In the genomic region with DNA sequence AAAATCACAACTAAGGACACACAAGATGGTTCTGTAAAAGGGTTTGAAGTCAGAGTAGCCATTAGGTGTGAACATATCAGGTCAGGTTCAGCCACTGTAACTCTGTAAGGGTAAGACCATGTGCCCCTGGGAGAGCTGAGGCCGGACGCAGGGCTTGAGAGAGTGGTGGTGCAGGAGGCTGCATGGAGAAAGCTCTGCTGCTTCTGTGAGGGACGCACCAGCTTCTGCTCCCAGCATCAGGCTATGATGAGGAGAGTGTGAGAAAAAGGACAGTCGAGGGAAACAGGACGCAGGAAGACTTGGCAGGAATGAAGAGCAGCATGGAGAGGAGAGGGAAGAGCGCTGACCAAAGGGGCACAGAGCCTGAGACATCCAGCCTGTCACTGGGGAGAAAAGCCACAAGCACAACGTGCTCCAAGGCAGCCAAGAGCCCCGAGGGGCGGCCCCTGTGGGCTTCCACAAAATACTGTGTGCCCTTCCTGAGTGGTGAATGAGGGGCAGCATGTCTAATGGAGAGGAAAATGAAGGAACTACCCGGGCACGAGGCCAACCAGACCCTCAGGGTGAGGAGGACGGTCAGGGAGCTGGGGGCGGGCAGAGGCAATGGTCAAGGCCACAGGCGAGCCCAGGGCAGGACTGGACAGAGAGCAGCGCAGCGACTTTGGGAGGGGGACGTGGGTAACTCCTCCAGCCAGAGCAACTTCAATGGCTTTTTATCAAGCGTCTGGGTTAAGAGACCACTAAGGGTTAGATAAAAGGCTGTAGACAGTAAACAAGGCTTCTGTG, we compare ENCODE assay signal across 23 cellular contexts.
A peak's percentile ranks its signal among the peaks of the same experiment; 100 is the strongest.
DNase-seq lines count a peak whose midpoint lies in the region; ATAC-seq, FAIRE-seq and TF ChIP-seq lines count a peak whose summit lies in the region.
"Had no signal": no experiment of that assay in that cellular context is flagged by ENCODE, and none has a peak within 500 bp of the region (broad histone marks: within the 10 kb centered on the region; RNA-seq: fewer than 3 reads in every experiment).

No MANE protein-coding gene starts in this region.

- H3K4me3 ChIP-seq in GM23338 (no peak overlapping the region), astrocyte (ENCODE audit: insufficient read depth, low read depth, low read length) (no peak overlapping the region), right lobe of liver (no peak overlapping the region), smooth muscle cell (no peak overlapping the region)
- H3K4me3 ChIP-seq: K562, MG63, PC-9, SK-N-MC had no signal

- H3F3A ChIP-seq in GM23338 (replicated peaks; ENCODE audit: low read depth): no peaks in the 10 kb centered on the region
- peaks cover 83% of the 10 kb centered on the region for H3F3A ChIP-seq in smooth muscle cell (ENCODE audit: low read depth)

- H3K4me1 ChIP-seq in GM23338 (ENCODE audit: insufficient read depth): no peaks in the 10 kb centered on the region
- H3K4me1 ChIP-seq in astrocyte (ENCODE audit: insufficient read depth, low read length): no peaks in the 10 kb centered on the region
- H3K4me1 ChIP-seq in right lobe of liver: no peaks in the 10 kb centered on the region
- H3K4me1 ChIP-seq in smooth muscle cell (ENCODE audit: low read depth): peaks cover 7% of the 10 kb centered on the region
- H3K4me1 ChIP-seq: BE2C had no signal

- H3K4me3 Mint-ChIP-seq in GM23338: no peak overlapping the region
- peak overlapping the region; percentile 64 for H3K4me3 Mint-ChIP-seq in astrocyte (ENCODE audit: unreplicated experiment)
- H3K4me3 Mint-ChIP-seq: CD4-positive, alpha-beta T cell had no signal

- H3K36me3 Mint-ChIP-seq in GM23338 (ENCODE audit: low read depth): peaks cover 6% of the 10 kb centered on the region; the same call in 2 of the 3 replicates
- H3K36me3 Mint-ChIP-seq in astrocyte (ENCODE audit: low read depth, unreplicated experiment): peaks cover 44% of the 10 kb centered on the region

- no peak for DNase-seq in GM23338 (ENCODE audit: low spot score)
- DNase-seq in astrocyte (ENCODE audit: low read depth): no peak
- DNase-seq in right lobe of liver: peak in 1 of 3 donors; percentile 42
- DNase-seq in smooth muscle cell (lab: John Stamatoyannopoulos, UW; ENCODE audit: unreplicated experiment): no peak
- no peak for DNase-seq in frontal cortex (ENCODE audit: low spot score in 2 of 2)
- DNase-seq in inferior parietal cortex (ENCODE audit: extremely low spot score): no peak
- DNase-seq in DMS79 (lab: John Stamatoyannopoulos, UW): no peak
- DNase-seq: BE2C; CD4-positive, alpha-beta T cell; GOT3; MG63; NCI-H1417 treated with DMSO at 0.1 percent for 48 hours; NCI-H187 treated with DMSO at 0.1 percent for 48 hours; NCI-H226; NCI-H510A treated with DMSO at 0.1 percent for 48 hours; NCI-H748 treated with DMSO at 0.1 percent for 48 hours; SHP77 treated with DMSO at 0.1 percent for 48 hours had no signal

- ATAC-seq in GM23338 (no peak), right lobe of liver (peak in 3 of 4 donors; percentile 18 to 38 (median 35))
- ATAC-seq: HCT116, K562 had no signal

- no peaks in the 10 kb centered on the region for H3K9me3 ChIP-seq in astrocyte (ENCODE audit: insufficient read depth, low read depth, low read length)
- H3K9me3 ChIP-seq in right lobe of liver: no peaks in the 10 kb centered on the region
- no peaks in the 10 kb centered on the region for H3K9me3 ChIP-seq in smooth muscle cell (replicated peaks; ENCODE audit: low read depth)
- H3K9me3 ChIP-seq: BE2C, MG63 had no signal

- H3K79me2 ChIP-seq in GM23338 (replicated peaks; ENCODE audit: insufficient read depth) (no peaks in the 10 kb centered on the region), astrocyte (ENCODE audit: insufficient read depth, low read length) (no peaks in the 10 kb centered on the region), smooth muscle cell (ENCODE audit: low read depth) (peaks cover 9% of the 10 kb centered on the region)

- H3K27me3 Mint-ChIP-seq in GM23338 (ENCODE audit: insufficient read depth, low read depth, poor library complexity) (peaks cover under 1% of the 10 kb centered on the region), astrocyte (ENCODE audit: low read depth, unreplicated experiment) (no peaks in the 10 kb centered on the region)

- no peak overlapping the region for H3K4me2 ChIP-seq in GM23338
- H3K4me2 ChIP-seq in astrocyte (ENCODE audit: low read length): no peak overlapping the region
- H3K4me2 ChIP-seq in smooth muscle cell: peak overlapping the region; percentile 59
- H3K4me2 ChIP-seq: PC-9 had no signal

- TF ChIP-seq CTCF in GM23338 (conservative IDR thresholded peaks at IDR 0.05; ENCODE audit: low read depth in 2 of 2): no peak
- no peak for TF ChIP-seq CTCF in astrocyte (IDR thresholded peaks at IDR 0.05; ENCODE audit: insufficient read depth, low read depth, low read length)
- no peak for TF ChIP-seq CTCF in right lobe of liver (IDR thresholded peaks at IDR 0.05)
- TF ChIP-seq CTCF in smooth muscle cell (IDR thresholded peaks at IDR 0.05; ENCODE audit: borderline replicate concordance, insufficient read depth, poor library complexity, severe bottlenecking): no peak

- H3K9me3 Mint-ChIP-seq in GM23338 (no peaks in the 10 kb centered on the region), astrocyte (ENCODE audit: unreplicated experiment) (no peaks in the 10 kb centered on the region)
- H3K9me3 Mint-ChIP-seq: CD4-positive, alpha-beta T cell had no signal

- H3K27ac Mint-ChIP-seq in GM23338: no peak overlapping the region; the same call in 1 of the 2 replicates
- H3K27ac Mint-ChIP-seq in astrocyte (ENCODE audit: unreplicated experiment): peak overlapping the region; percentile 63
- H3K27ac Mint-ChIP-seq: CD4-positive, alpha-beta T cell had no signal

- 0 out of 2 replicates have a peak overlapping the region, but pooled peaks have one; percentile 27 for H3K27ac ChIP-seq in GM23338 (ENCODE audit: low read depth)
- no peak overlapping the region for H3K27ac ChIP-seq in astrocyte (ENCODE audit: low read depth, low read length)
- no peak overlapping the region for H3K27ac ChIP-seq in right lobe of liver
- peak overlapping the region; percentile 90 for H3K27ac ChIP-seq in smooth muscle cell (ENCODE audit: low read depth)
- H3K27ac ChIP-seq: PC-9, RWPE1, SK-N-MC had no signal

- no peak overlapping the region for H2AFZ ChIP-seq in GM23338
- no peak overlapping the region for H2AFZ ChIP-seq in astrocyte (ENCODE audit: low read depth, low read length)
- no peak overlapping the region for H2AFZ ChIP-seq in smooth muscle cell (ENCODE audit: low read depth)
- H2AFZ ChIP-seq: PC-9 had no signal

- H3K4me1 Mint-ChIP-seq in GM23338 (no peaks in the 10 kb centered on the region), astrocyte (ENCODE audit: low read depth, unreplicated experiment) (peaks cover 18% of the 10 kb centered on the region)

- intact Hi-C loops in right lobe of liver (cut with DNase I): no loop called here

- no peaks in the 10 kb centered on the region for H3K9me2 ChIP-seq in GM23338 (ENCODE audit: insufficient read depth)

- no peaks in the 10 kb centered on the region for H4K20me1 ChIP-seq in GM23338 (replicated peaks; ENCODE audit: insufficient read depth)
- peaks cover 67% of the 10 kb centered on the region for H4K20me1 ChIP-seq in astrocyte (ENCODE audit: insufficient read depth, low read length)
- H4K20me1 ChIP-seq in smooth muscle cell (ENCODE audit: low read depth): peaks cover 30% of the 10 kb centered on the region

- no peak for FAIRE-seq in astrocyte (lab: Jason Lieb, UNC)
- FAIRE-seq in frontal cortex (lab: Jason Lieb, UNC): no peak
- FAIRE-seq: GM12891, K562 had no signal

- peaks cover 5% of the 10 kb centered on the region; the same call in 1 of the 2 replicates for H3K36me3 ChIP-seq in GM23338 (ENCODE audit: insufficient read depth)
- H3K36me3 ChIP-seq in astrocyte (ENCODE audit: insufficient read depth, low read length): peaks cover 67% of the 10 kb centered on the region
- H3K36me3 ChIP-seq in right lobe of liver: no peaks in the 10 kb centered on the region
- peaks cover 11% of the 10 kb centered on the region for H3K36me3 ChIP-seq in smooth muscle cell (ENCODE audit: low read depth)
- H3K36me3 ChIP-seq: BE2C, MG63 had no signal

- no peak overlapping the region for H3K9ac ChIP-seq in astrocyte (ENCODE audit: low read length)
- no peak overlapping the region for H3K9ac ChIP-seq in smooth muscle cell (ENCODE audit: low read depth)

- 42% methylated on average over 16 of the region's 18 CpGs for WGBS in right lobe of liver (ENCODE audit: insufficient coverage, low coverage, low lambda C conversion rate, missing lambda C conversion rate)
- 39% methylated on average over 18 of the region's 18 CpGs for WGBS in smooth muscle cell (ENCODE audit: low lambda C conversion rate)

- H3K27me3 ChIP-seq in GM23338 (ENCODE audit: insufficient read depth): no peaks in the 10 kb centered on the region
- no peaks in the 10 kb centered on the region for H3K27me3 ChIP-seq in astrocyte (ENCODE audit: insufficient read depth, low read length)
- no peaks in the 10 kb centered on the region for H3K27me3 ChIP-seq in right lobe of liver
- H3K27me3 ChIP-seq in smooth muscle cell (ENCODE audit: low read depth): no peaks in the 10 kb centered on the region
- H3K27me3 ChIP-seq: MG63 had no signal

- no peak for TF ChIP-seq POLR2A in right lobe of liver (IDR thresholded peaks at IDR 0.05)

TF ChIP-seq in GM23338, 12 proteins besides CTCF, POLR2A, EP300 and RAD21 (continues in another document):
- no peak for TF ChIP-seq STAT1 (IDR thresholded peaks at IDR 0.05; ENCODE audit: unreplicated experiment)
- TF ChIP-seq, protein P1, sequence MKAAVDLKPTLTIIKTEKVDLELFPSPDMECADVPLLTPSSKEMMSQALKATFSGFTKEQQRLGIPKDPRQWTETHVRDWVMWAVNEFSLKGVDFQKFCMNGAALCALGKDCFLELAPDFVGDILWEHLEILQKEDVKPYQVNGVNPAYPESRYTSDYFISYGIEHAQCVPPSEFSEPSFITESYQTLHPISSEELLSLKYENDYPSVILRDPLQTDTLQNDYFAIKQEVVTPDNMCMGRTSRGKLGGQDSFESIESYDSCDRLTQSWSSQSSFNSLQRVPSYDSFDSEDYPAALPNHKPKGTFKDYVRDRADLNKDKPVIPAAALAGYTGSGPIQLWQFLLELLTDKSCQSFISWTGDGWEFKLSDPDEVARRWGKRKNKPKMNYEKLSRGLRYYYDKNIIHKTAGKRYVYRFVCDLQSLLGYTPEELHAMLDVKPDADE (IDR thresholded peaks at IDR 0.05): no peak

Comparison
In these comparisons a context has a peak if more than half of its experiments do, and no peak if none do; other contexts are left out.
1. H3K27ac ChIP-seq: peak in GM23338 (single experiment) and smooth muscle cell (single experiment); none in astrocyte (single experiment) and right lobe of liver (0 of 3).